In genomic region chr1:9655127-9655723, GRCh38 we compare ENCODE assay signal across 10 cellular contexts. TPM values are rescaled to one million over a fixed set of nuclear protein-coding genes. Genes with fewer than 3 reads are reported as not detected.
DNase-seq lines count a peak whose midpoint lies in the region; ATAC-seq and TF ChIP-seq lines count a peak whose summit lies in the region.
"Had no signal": no experiment of that assay in that cellular context is flagged by ENCODE, and none has a peak within 500 bp of the region (broad histone marks: within the 10 kb centered on the region; RNA-seq: fewer than 3 reads in every experiment).

No MANE protein-coding gene starts in this region.

- H3K27me3 ChIP-seq in rectal smooth muscle tissue (ENCODE audit: control insufficient read depth, insufficient read depth, low read length), result peaks cover 3% of the 10 kb centered on the region
- H3K27me3 ChIP-seq in neural progenitor cell, result peaks cover 49% of the 10 kb centered on the region

- H3K27ac ChIP-seq in rectal smooth muscle tissue (ENCODE audit: low read depth, low read length), result no peak overlapping the region
- no peak overlapping the region for H3K27ac ChIP-seq in neural progenitor cell

- POLR2A ChIA-PET in GM10248 (lab: Yijun Ruan, JAX), result interaction anchor here (0.5 to 1.6 kb wide), 5 partner anchors 17 to 97 kb away, joined by 3 to 5 read pairs (median 3); no protein-coding TSS in a partner anchor

- TF ChIP-seq POLR2A in Raji (IDR thresholded peaks at IDR 0.05; ENCODE audit: insufficient read depth, low read depth, low read length), result peak; percentile 40; the same call in 1 of the 2 replicates

- H3K4me1 Mint-ChIP-seq in activated T-helper 2 cell treated with anti-CD3 and anti-CD28 coated beads, Interferon-gamma antibody, Interleukin-2, Interleukin-4, amounts not matched to agents 10 μg/mL and 5 μg/mL and 100 μg/mL, durations not matched to agents 14 hours and 24 hours and 36 hours (ENCODE audit: low read depth), result peaks cover 62% of the 10 kb centered on the region
- peaks cover 6% of the 10 kb centered on the region for H3K4me1 Mint-ChIP-seq in neural progenitor cell

- H3K27ac Mint-ChIP-seq in activated T-helper 2 cell treated with anti-CD3 and anti-CD28 coated beads, Interferon-gamma antibody, Interleukin-2, Interleukin-4, amounts not matched to agents 10 μg/mL and 5 μg/mL and 100 μg/mL, durations not matched to agents 14 hours and 24 hours and 36 hours, result peak overlapping the region; percentile 92
- no peak overlapping the region for H3K27ac Mint-ChIP-seq in neural progenitor cell

- H2AFZ ChIP-seq in neural progenitor cell (replicated peaks), result no peak overlapping the region

- intact Hi-C loops in activated T-helper 2 cell treated with anti-CD3 and anti-CD28 coated beads, Interferon-gamma antibody, Interleukin-2, Interleukin-4, amounts not matched to agents 10 μg/mL and 5 μg/mL and 100 μg/mL, durations not matched to agents 14 hours and 24 hours and 36 hours (cut with micrococcal nuclease), result loop anchor here (2.0 kb wide), 2 partner anchors 14 to 36 kb away; no protein-coding TSS in a partner anchor

- H3K4me3 Mint-ChIP-seq in activated T-helper 2 cell treated with anti-CD3 and anti-CD28 coated beads, Interferon-gamma antibody, Interleukin-2, Interleukin-4, amounts not matched to agents 10 μg/mL and 5 μg/mL and 100 μg/mL, durations not matched to agents 14 hours and 24 hours and 36 hours (ENCODE audit: low read depth), result peak overlapping the region; percentile 95
- H3K4me3 Mint-ChIP-seq in neural progenitor cell, result no peak overlapping the region

- peak; percentile 47 for DNase-seq in GM10248 (ENCODE audit: extremely low spot score)
- peak; percentile 31 for DNase-seq in activated T-helper 2 cell treated with anti-CD3 and anti-CD28 coated beads, Interferon-gamma antibody, Interleukin-2, Interleukin-4, amounts not matched to agents 10 μg/mL and 5 μg/mL and 100 μg/mL, durations not matched to agents 14 hours and 24 hours and 36 hours (ENCODE audit: low spot score)
- DNase-seq in neural progenitor cell (ENCODE audit: low spot score), result no peak
- DNase-seq in NCI-H774 (lab: John Stamatoyannopoulos, UW), result no peak
- DNase-seq: NCI-H1092 treated with DMSO at 0.1 percent for 48 hours, SHP77 had no signal

- H3K27me3 Mint-ChIP-seq in activated T-helper 2 cell treated with anti-CD3 and anti-CD28 coated beads, Interferon-gamma antibody, Interleukin-2, Interleukin-4, amounts not matched to agents 10 μg/mL and 5 μg/mL and 100 μg/mL, durations not matched to agents 14 hours and 24 hours and 36 hours (ENCODE audit: low read depth), result no peaks in the 10 kb centered on the region
- H3K27me3 Mint-ChIP-seq in neural progenitor cell (ENCODE audit: insufficient read depth, low read depth), result peaks cover 40% of the 10 kb centered on the region

- H3F3A ChIP-seq in neural progenitor cell (ENCODE audit: low read depth), result peaks cover 10% of the 10 kb centered on the region

- H3K79me2 ChIP-seq in neural progenitor cell (ENCODE audit: low read depth), result no peaks in the 10 kb centered on the region

- ATAC-seq in HG03521 (IDR thresholded peaks at IDR 0.05; ENCODE audit: unreplicated experiment) (no peak), GM21528 (IDR thresholded peaks at IDR 0.05; ENCODE audit: low FRiP score, unreplicated experiment) (no peak)

- H3K9me3 Mint-ChIP-seq in activated T-helper 2 cell treated with anti-CD3 and anti-CD28 coated beads, Interferon-gamma antibody, Interleukin-2, Interleukin-4, amounts not matched to agents 10 μg/mL and 5 μg/mL and 100 μg/mL, durations not matched to agents 14 hours and 24 hours and 36 hours, result no peaks in the 10 kb centered on the region
- H3K9me3 Mint-ChIP-seq in neural progenitor cell, result peaks cover 3% of the 10 kb centered on the region

- H3K4me2 ChIP-seq in neural progenitor cell, result no peak overlapping the region

- no peaks in the 10 kb centered on the region for H3K9me3 ChIP-seq in neural progenitor cell (ENCODE audit: low read depth)

- CTCF ChIA-PET in GM10248 (lab: Yijun Ruan, JAX), result interaction anchor here (1.1 to 9.7 kb wide), 8 partner anchors 10 to 64 kb away, joined by 3 to 117 read pairs (median 7); no protein-coding TSS in a partner anchor

- H3K4me1 ChIP-seq in rectal smooth muscle tissue (ENCODE audit: control insufficient read depth, insufficient read depth, low read length) (no peaks in the 10 kb centered on the region), neural progenitor cell (no peaks in the 10 kb centered on the region)

- TF ChIP-seq CTCF in GM10248 (IDR thresholded peaks at IDR 0.05; ENCODE audit: control extremely low read depth, extremely low read depth, low read depth, missing control alignments), result no peak
- no peak for TF ChIP-seq CTCF in neural progenitor cell (IDR thresholded peaks at IDR 0.05)

- H3K36me3 Mint-ChIP-seq in activated T-helper 2 cell treated with anti-CD3 and anti-CD28 coated beads, Interferon-gamma antibody, Interleukin-2, Interleukin-4, amounts not matched to agents 10 μg/mL and 5 μg/mL and 100 μg/mL, durations not matched to agents 14 hours and 24 hours and 36 hours (ENCODE audit: low read depth), result peaks cover 65% of the 10 kb centered on the region
- H3K36me3 Mint-ChIP-seq in neural progenitor cell, result no peaks in the 10 kb centered on the region

- H3K9ac ChIP-seq in rectal smooth muscle tissue (ENCODE audit: low read length) (no peak overlapping the region), neural progenitor cell (no peak overlapping the region)

- no peaks in the 10 kb centered on the region for H4K20me1 ChIP-seq in neural progenitor cell (ENCODE audit: low read depth)

- H3K4me3 ChIP-seq in rectal smooth muscle tissue (ENCODE audit: low read length) (peak overlapping the region; percentile 21), neural progenitor cell (no peak overlapping the region)

- H3K36me3 ChIP-seq in rectal smooth muscle tissue (ENCODE audit: control insufficient read depth, insufficient read depth, low read length) (no peaks in the 10 kb centered on the region), neural progenitor cell (no peaks in the 10 kb centered on the region)

RNA-seq across cellular contexts. Expression of gene PIK3CD, which starts 3.7 kb away (rescaled TPM):
- total RNA-seq in activated T-helper 2 cell treated with anti-CD3 and anti-CD28 coated beads, Interferon-gamma antibody, Interleukin-2, Interleukin-4, amounts not matched to agents 10 μg/mL and 5 μg/mL and 100 μg/mL, durations not matched to agents 14 hours and 24 hours and 36 hours, result 184 and 189 TPM in 2 replicates
- total RNA-seq in neural progenitor cell (ENCODE audit: low replicate concordance), result 5.0 and 8.8 TPM in 2 replicates

Comparison
In these comparisons a context has a peak if more than half of its experiments do, and no peak if none do; other contexts are left out.
1. DNase-seq: peak in GM10248 (single experiment) and activated T-helper 2 cell treated with anti-CD3 and anti-CD28 coated beads, Interferon-gamma antibody, Interleukin-2, Interleukin-4, amounts not matched to agents 10 μg/mL and 5 μg/mL and 100 μg/mL, durations not matched to agents 14 hours and 24 hours and 36 hours (single experiment); none in neural progenitor cell (single experiment) and NCI-H774 (single experiment).
2. RNA of gene PIK3CD, which starts 3.7 kb away (total RNA-seq): 184 to 189 TPM in activated T-helper 2 cell treated with anti-CD3 and anti-CD28 coated beads, Interferon-gamma antibody, Interleukin-2, Interleukin-4, amounts not matched to agents 10 μg/mL and 5 μg/mL and 100 μg/mL, durations not matched to agents 14 hours and 24 hours and 36 hours; 5.0 to 8.8 TPM in neural progenitor cell; every median in the first group is over 10 times any median in the second.